ENCODE assay signal across 9 cellular contexts in genomic region chr3:53641397-53641796, GRCh38.
"Had no signal": no experiment of that assay in that cellular context is flagged by ENCODE, and none has a peak within 500 bp of the region (broad histone marks: within the 10 kb centered on the region; RNA-seq: fewer than 3 reads in every experiment).

No MANE protein-coding gene starts in this region.

- H3K4me1 Mint-ChIP-seq: GM23338 had no signal

- H3K4me3 Mint-ChIP-seq: GM23338, H9, HFFc6 had no signal

- H3K27ac ChIP-seq: HL-60 had no signal

- H3K4me2 ChIP-seq: GM23338 had no signal

- H3K9me3 Mint-ChIP-seq: GM23338, H9, HFFc6 had no signal

- ATAC-seq: GM23338, K562 had no signal

- FAIRE-seq: H1, H54, K562 had no signal

- DNase-seq: H9, HCEC 1CT, HFFc6, IMR-90 had no signal

- H3K4me3 ChIP-seq: GM23338, K562 had no signal

- H2AFZ ChIP-seq: GM23338 had no signal

- H3K27ac Mint-ChIP-seq: GM23338, H9, HFFc6 had no signal
